ENCODE assay signal across 22 cellular contexts in the genomic region with DNA sequence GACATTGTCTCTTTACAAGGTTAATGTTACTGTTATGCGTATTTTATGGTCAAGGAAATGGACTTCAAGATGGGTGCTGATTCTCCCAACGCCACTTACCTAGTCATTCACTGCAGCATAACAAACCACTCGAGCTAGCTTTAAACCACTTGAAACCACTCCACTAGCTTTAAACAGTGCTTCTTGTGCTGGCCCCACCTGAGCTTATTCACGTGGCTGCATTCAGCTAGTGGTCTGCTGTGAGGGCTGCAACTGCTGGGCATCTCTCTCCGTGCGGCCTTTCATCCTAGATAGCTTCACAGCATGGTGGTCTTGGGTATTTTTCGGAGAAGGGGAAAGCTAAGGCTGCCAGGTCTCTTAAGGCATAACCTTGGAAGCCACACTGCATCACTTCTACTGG. TPM values are rescaled to one million over a fixed set of nuclear protein-coding genes. Genes with fewer than 3 reads are reported as not detected.
DNase-seq lines count a peak whose midpoint lies in the region; ATAC-seq and TF ChIP-seq lines count a peak whose summit lies in the region.
"Had no signal": no experiment of that assay in that cellular context is flagged by ENCODE, and none has a peak within 500 bp of the region (broad histone marks: within the 10 kb centered on the region; RNA-seq: fewer than 3 reads in every experiment).

No MANE protein-coding gene starts in this region.

- no peak overlapping the region for H2AFZ ChIP-seq in osteoblast (ENCODE audit: low read length)

- H3K27me3 ChIP-seq in osteoblast (ENCODE audit: insufficient read depth, low read length) (no peaks in the 10 kb centered on the region), psoas muscle (ENCODE audit: insufficient read depth in 3 of 3, low read length in 2 of 3) (peaks cover 0 to 35% (median 11%) of the 10 kb centered on the region in 3 donors)

- no peak overlapping the region for H3K4me3 Mint-ChIP-seq in activated naive CD4-positive, alpha-beta T cell treated with anti-CD3 and anti-CD28 coated beads for 36 hours
- peak overlapping the region; percentile 47 for H3K4me3 Mint-ChIP-seq in T-helper 1 cell treated with Interleukin-12 subunit alpha and Interleukin-12 subunit beta and Interleukin-4 antibody, amounts not matched to agents 30 μg/mL and 1 μg/mL, for 36 hours
- peak overlapping the region; percentile 51 for H3K4me3 Mint-ChIP-seq in stimulated activated effector memory CD8-positive, alpha-beta T cell treated with anti-CD3 and anti-CD28 coated beads, Interleukin-12 subunit alpha, Interleukin-12 subunit beta, amount 100 ng/mL, for 72 hours
- H3K4me3 Mint-ChIP-seq: nephron had no signal

- H3K27ac ChIP-seq in osteoblast (ENCODE audit: low read depth, low read length) (no peak overlapping the region), psoas muscle (no peak overlapping the region)
- H3K27ac ChIP-seq: breast epithelium, HL-60, KMS-11 had no signal

- TF ChIP-seq CTCF in osteoblast (IDR thresholded peaks at IDR 0.05; ENCODE audit: extremely low read depth, low read depth, low read length) (no peak), psoas muscle (IDR thresholded peaks at IDR 0.05) (no peak)

- H3K9me3 Mint-ChIP-seq in activated naive CD4-positive, alpha-beta T cell treated with anti-CD3 and anti-CD28 coated beads for 36 hours, result peaks cover 16% of the 10 kb centered on the region
- H3K9me3 Mint-ChIP-seq in T-helper 1 cell treated with Interleukin-12 subunit alpha and Interleukin-12 subunit beta and Interleukin-4 antibody, amounts not matched to agents 30 μg/mL and 1 μg/mL, for 36 hours, result peaks cover 17% of the 10 kb centered on the region
- peaks cover 8% of the 10 kb centered on the region for H3K9me3 Mint-ChIP-seq in stimulated activated effector memory CD8-positive, alpha-beta T cell treated with anti-CD3 and anti-CD28 coated beads, Interleukin-12 subunit alpha, Interleukin-12 subunit beta, amount 100 ng/mL, for 72 hours

- no peaks in the 10 kb centered on the region for H3K27me3 Mint-ChIP-seq in activated naive CD4-positive, alpha-beta T cell treated with anti-CD3 and anti-CD28 coated beads for 36 hours (ENCODE audit: low read depth)
- H3K27me3 Mint-ChIP-seq in T-helper 1 cell treated with Interleukin-12 subunit alpha and Interleukin-12 subunit beta and Interleukin-4 antibody, amounts not matched to agents 30 μg/mL and 1 μg/mL, for 36 hours (ENCODE audit: low read depth), result no peaks in the 10 kb centered on the region

- no peak for DNase-seq in activated naive CD4-positive, alpha-beta T cell treated with anti-CD3 and anti-CD28 coated beads for 36 hours
- no peak for DNase-seq in activated naive CD4-positive, alpha-beta T cell treated with Interleukin-2 at 50 U/mL for 16 hours
- peak; percentile 80 to 87 for DNase-seq in NCI-H187 (lab: John Stamatoyannopoulos, UW)
- no peak for DNase-seq in stimulated activated effector memory CD8-positive, alpha-beta T cell treated with anti-CD3 and anti-CD28 coated beads, Interleukin-12 subunit alpha, Interleukin-12 subunit beta, amount 100 ng/mL, for 72 hours (ENCODE audit: low spot score in 2 of 2)
- DNase-seq in osteoblast (ENCODE audit: insufficient read length, low spot score, missing footprints), result no peak
- no peak for DNase-seq in pons (ENCODE audit: low spot score)
- DNase-seq in psoas muscle, result no peak
- DNase-seq: activated CD4-positive, alpha-beta T cell treated with anti-CD3 and anti-CD28 coated beads for 1 hour; activated gamma-delta T cell; DMS 273 treated with DMSO at 0.1 percent for 48 hours; glutamatergic neuron; immature natural killer cell; NCI-H1694; SHP77 treated with DMSO at 0.1 percent for 48 hours; T-helper 9 cell had no signal

- H3K36me3 Mint-ChIP-seq in activated naive CD4-positive, alpha-beta T cell treated with anti-CD3 and anti-CD28 coated beads for 36 hours (ENCODE audit: low read depth), result peaks cover 4% of the 10 kb centered on the region
- peaks cover 13% of the 10 kb centered on the region for H3K36me3 Mint-ChIP-seq in T-helper 1 cell treated with Interleukin-12 subunit alpha and Interleukin-12 subunit beta and Interleukin-4 antibody, amounts not matched to agents 30 μg/mL and 1 μg/mL, for 36 hours (ENCODE audit: low read depth)
- H3K36me3 Mint-ChIP-seq in stimulated activated effector memory CD8-positive, alpha-beta T cell treated with anti-CD3 and anti-CD28 coated beads, Interleukin-12 subunit alpha, Interleukin-12 subunit beta, amount 100 ng/mL, for 72 hours, result peaks cover 26% of the 10 kb centered on the region
- H3K36me3 Mint-ChIP-seq: immature natural killer cell had no signal

- peak overlapping the region; percentile 76 for H3K27ac Mint-ChIP-seq in activated naive CD4-positive, alpha-beta T cell treated with anti-CD3 and anti-CD28 coated beads for 36 hours
- peak overlapping the region; percentile 29 for H3K27ac Mint-ChIP-seq in T-helper 1 cell treated with Interleukin-12 subunit alpha and Interleukin-12 subunit beta and Interleukin-4 antibody, amounts not matched to agents 30 μg/mL and 1 μg/mL, for 36 hours
- peak overlapping the region; percentile 5 for H3K27ac Mint-ChIP-seq in stimulated activated effector memory CD8-positive, alpha-beta T cell treated with anti-CD3 and anti-CD28 coated beads, Interleukin-12 subunit alpha, Interleukin-12 subunit beta, amount 100 ng/mL, for 72 hours
- H3K27ac Mint-ChIP-seq: immature natural killer cell had no signal

- no peak for ATAC-seq in stimulated activated effector memory CD8-positive, alpha-beta T cell treated with anti-CD3 and anti-CD28 coated beads, Interleukin-12 subunit alpha, Interleukin-12 subunit beta, amount 100 ng/mL, for 72 hours
- ATAC-seq in psoas muscle, result no peak

- H3K4me3 ChIP-seq in osteoblast (ENCODE audit: insufficient read depth, low read length), result no peak overlapping the region
- no peak overlapping the region for H3K4me3 ChIP-seq in psoas muscle
- H3K4me3 ChIP-seq: breast epithelium had no signal

- no peaks in the 10 kb centered on the region for H3K79me2 ChIP-seq in osteoblast (ENCODE audit: insufficient read depth, low read length)

- intact Hi-C loops in activated naive CD4-positive, alpha-beta T cell treated with anti-CD3 and anti-CD28 coated beads for 36 hours (cut with micrococcal nuclease), result loop anchor here (5.0 to 10.0 kb wide), 3 partner anchors 37 to 1770 kb away; partner anchors contain the start of genes CPEB4 and RNF44
- intact Hi-C loops in psoas muscle (cut with DNase I), result no loop called here

- H3K4me1 Mint-ChIP-seq in activated naive CD4-positive, alpha-beta T cell treated with anti-CD3 and anti-CD28 coated beads for 36 hours (ENCODE audit: low read depth), result peaks cover 81% of the 10 kb centered on the region
- H3K4me1 Mint-ChIP-seq in T-helper 1 cell treated with Interleukin-12 subunit alpha and Interleukin-12 subunit beta and Interleukin-4 antibody, amounts not matched to agents 30 μg/mL and 1 μg/mL, for 36 hours (ENCODE audit: low read depth), result peaks cover 72% of the 10 kb centered on the region
- H3K4me1 Mint-ChIP-seq in stimulated activated effector memory CD8-positive, alpha-beta T cell treated with anti-CD3 and anti-CD28 coated beads, Interleukin-12 subunit alpha, Interleukin-12 subunit beta, amount 100 ng/mL, for 72 hours, result peaks cover 77% of the 10 kb centered on the region

- CTCF ChIA-PET in activated naive CD4-positive, alpha-beta T cell treated with anti-CD3 and anti-CD28 coated beads for 36 hours (lab: Charles Lee), result interaction anchor here (0.6 to 3.1 kb wide), 3 partner anchors 30 to 127 kb away, joined by 3 to 19 read pairs (median 4); no protein-coding TSS in a partner anchor

- H4K20me1 ChIP-seq in osteoblast (ENCODE audit: insufficient read depth, low read length), result no peaks in the 10 kb centered on the region

- no peak overlapping the region for H3K4me2 ChIP-seq in osteoblast (ENCODE audit: insufficient read depth, low read length)
- H3K4me2 ChIP-seq: KMS-11 had no signal

- no peaks in the 10 kb centered on the region for H3K36me3 ChIP-seq in osteoblast (ENCODE audit: insufficient read depth, low read length)
- no peaks in the 10 kb centered on the region for H3K36me3 ChIP-seq in psoas muscle (ENCODE audit: insufficient read depth in 1 of 2, low read depth in 1 of 2)
- H3K36me3 ChIP-seq: breast epithelium had no signal

- no peaks in the 10 kb centered on the region for H3K9me3 ChIP-seq in osteoblast (ENCODE audit: low read depth, low read length)
- peaks cover 11% of the 10 kb centered on the region for H3K9me3 ChIP-seq in psoas muscle

- 75 to 84% (median 83%) methylated on average over 7 of the region's 7 CpGs for WGBS in psoas muscle, 3 donors

- H3K4me1 ChIP-seq in osteoblast (ENCODE audit: insufficient read depth, low read length), result peaks cover 6% of the 10 kb centered on the region
- no peaks in the 10 kb centered on the region for H3K4me1 ChIP-seq in psoas muscle
- H3K4me1 ChIP-seq: breast epithelium had no signal

RNA-seq across cellular contexts. Expression of gene HRH2, which starts 3.5 kb away (rescaled TPM):
- total RNA-seq in activated naive CD4-positive, alpha-beta T cell treated with anti-CD3 and anti-CD28 coated beads for 36 hours, result 1 to 10 TPM; 8.7 to 10.0 TPM
- total RNA-seq in osteoblast (0.36 and 0.59 TPM in 2 replicates), psoas muscle (1 to 10 TPM in 2 of 4 donors, under 1 TPM in 2; 0.49 to 7.0 (median 0.99) TPM)
- under 1 TPM; 0.17 to 0.51 (median 0.18) TPM for polyA plus RNA-seq in psoas muscle
- total RNA-seq: dermis microvascular lymphatic vessel endothelial cell, lung microvascular endothelial cell had no signal

Comparison
In these comparisons a context has a peak if more than half of its experiments do, and no peak if none do; other contexts are left out.
1. DNase-seq: peak in NCI-H187 (2 of 2); none in activated naive CD4-positive, alpha-beta T cell treated with anti-CD3 and anti-CD28 coated beads for 36 hours (single experiment), activated naive CD4-positive, alpha-beta T cell treated with Interleukin-2 at 50 U/mL for 16 hours (single experiment), stimulated activated effector memory CD8-positive, alpha-beta T cell treated with anti-CD3 and anti-CD28 coated beads, Interleukin-12 subunit alpha, Interleukin-12 subunit beta, amount 100 ng/mL, for 72 hours (0 of 2), osteoblast (single experiment), pons (single experiment) and psoas muscle (0 of 2).
2. H3K27ac Mint-ChIP-seq: peak in every context shown above with its lines; median percentile 76 in activated naive CD4-positive, alpha-beta T cell treated with anti-CD3 and anti-CD28 coated beads for 36 hours; 29 in T-helper 1 cell treated with Interleukin-12 subunit alpha and Interleukin-12 subunit beta and Interleukin-4 antibody, amounts not matched to agents 30 μg/mL and 1 μg/mL, for 36 hours; 5 in stimulated activated effector memory CD8-positive, alpha-beta T cell treated with anti-CD3 and anti-CD28 coated beads, Interleukin-12 subunit alpha, Interleukin-12 subunit beta, amount 100 ng/mL, for 72 hours.